ENCODE assay signal across 16 cellular contexts in genomic region chr5:131148835-131149234, GRCh38.
"Had no signal": no experiment of that assay in that cellular context is flagged by ENCODE, and none has a peak within 500 bp of the region (broad histone marks: within the 10 kb centered on the region; RNA-seq: fewer than 3 reads in every experiment).

No MANE protein-coding gene starts in this region.

- DNase-seq: activated CD4-positive, alpha-beta T cell treated with anti-CD3 and anti-CD28 coated beads, Interleukin-2, amount 10 ng/mL, durations not matched to agents 7 days and 5 days; activated CD8-positive, alpha-beta T cell treated with anti-CD3 and anti-CD28 coated beads, Interleukin-2, amount 10 ng/mL, durations not matched to agents 7 days and 5 days; activated naive CD4-positive, alpha-beta T cell treated with anti-CD3 and anti-CD28 coated beads for 36 hours; activated T-cell treated with anti-CD3 and anti-CD28 coated beads, Interleukin-2, amount 50 U/mL, for 24 hours; dermis blood vessel endothelial cell; effector memory CD8-positive, alpha-beta T cell; kidney; mesenchymal stem cell; naive thymus-derived CD8-positive, alpha-beta T cell; stimulated activated naive CD8-positive, alpha-beta T cell treated with anti-CD3 and anti-CD28 coated beads, Interleukin-15, Interleukin-2, amounts not matched to agents 100 U/mL and 50 U/mL, for 24 hours; trophoblast cell had no signal

- H2AFZ ChIP-seq: parathyroid adenoma had no signal

- H3K9me3 ChIP-seq: breast epithelium, suprapubic skin, vagina had no signal

- H3K4me1 ChIP-seq: breast epithelium, parathyroid adenoma, suprapubic skin, vagina had no signal

- ATAC-seq: activated CD8-positive, alpha-beta T cell treated with anti-CD3 and anti-CD28 coated beads, Interleukin-2, amount 10 ng/mL, durations not matched to agents 7 days and 5 days; effector memory CD8-positive, alpha-beta T cell; naive thymus-derived CD8-positive, alpha-beta T cell; stimulated activated naive CD8-positive, alpha-beta T cell treated with anti-CD3 and anti-CD28 coated beads, Interleukin-15, Interleukin-2, amounts not matched to agents 100 U/mL and 50 U/mL, for 24 hours had no signal

- H3K27me3 ChIP-seq: breast epithelium, suprapubic skin, vagina had no signal

- H3K36me3 ChIP-seq: breast epithelium, suprapubic skin, vagina had no signal

- H3K27ac ChIP-seq: breast epithelium, parathyroid adenoma, skin epidermis, suprapubic skin, vagina had no signal

- H3K9ac ChIP-seq: parathyroid adenoma had no signal

- H3K4me3 ChIP-seq: breast epithelium, skin epidermis, suprapubic skin, vagina had no signal
